Comparison of ENCODE assay signal across 16 cellular contexts in genomic region chrX:129768586-129769466, GRCh38. TPM values are rescaled to one million over a fixed set of nuclear protein-coding genes. Genes with fewer than 3 reads are reported as not detected.
DNase-seq lines count a peak whose midpoint lies in the region; ATAC-seq, FAIRE-seq and TF ChIP-seq lines count a peak whose summit lies in the region.
"Had no signal": no experiment of that assay in that cellular context is flagged by ENCODE, and none has a peak within 500 bp of the region (broad histone marks: within the 10 kb centered on the region; RNA-seq: fewer than 3 reads in every experiment).

No MANE protein-coding gene starts in this region.

- intact Hi-C loops in Right ventricle myocardium inferior (cut with DNase I) (no loop called here), heart right ventricle (cut with DNase I) (no loop called here), PC-9 (cut with micrococcal nuclease; ENCODE audit: unreplicated experiment) (no loop called here)

- H3K9me2 ChIP-seq in PC-9 (ENCODE audit: insufficient read depth), result no peaks in the 10 kb centered on the region
- H3K9me2 ChIP-seq: SK-N-SH had no signal

- POLR2A ChIA-PET in T-cell (lab: Charles Lee), result interaction anchor here (0.7 to 1.5 kb wide), 3 partner anchors 11 to 956 kb away, joined by 3 to 7 read pairs (median 3); partner anchors contain the start of gene SASH3 (in 1 of the 2)
- POLR2A ChIA-PET in PC-9 (lab: Charles Lee; ENCODE audit: unreplicated experiment), result no interaction called here

- DNase-seq in Right ventricle myocardium inferior (ENCODE audit: missing footprints), result peak; percentile 26
- DNase-seq in heart right ventricle, result no peak
- DNase-seq in T-cell, result no peak
- DNase-seq in fibroblast of mammary gland (ENCODE audit: low read depth), result peak; percentile 15
- peak; percentile 10 for DNase-seq in urothelium cell line (ENCODE audit: low spot score)
- DNase-seq in PC-9, result no peak
- DNase-seq in NCI-H510A (lab: John Stamatoyannopoulos, UW), result no peak
- DNase-seq: foreskin keratinocyte, H7, NCI-H1436, NCI-H69, SK-N-SH had no signal

- H3K27me3 ChIP-seq in heart right ventricle (no peaks in the 10 kb centered on the region), PC-9 (ENCODE audit: insufficient read depth, low read depth) (no peaks in the 10 kb centered on the region)
- H3K27me3 ChIP-seq: foreskin keratinocyte had no signal

- H3K27ac Mint-ChIP-seq in T-cell, result peak overlapping the region; percentile 85 to 92

- H2AFZ ChIP-seq in PC-9, result no peak overlapping the region

- WGBS in heart right ventricle, 2 donors, result 90 to 92% methylated on average over 7 to 8 of the region's 8 CpGs

- no peak for TF ChIP-seq CTCF in heart right ventricle (IDR thresholded peaks at IDR 0.05)
- TF ChIP-seq CTCF in fibroblast of mammary gland (conservative IDR thresholded peaks at IDR 0.05; ENCODE audit: control insufficient read depth, insufficient read depth, low read depth, low read length), result no peak
- TF ChIP-seq CTCF in PC-9 (conservative IDR thresholded peaks at IDR 0.05), result no peak

- no peak overlapping the region for H3K4me2 ChIP-seq in PC-9
- H3K4me2 ChIP-seq: SK-N-SH had no signal

- H3K36me3 Mint-ChIP-seq in T-cell, result no peaks in the 10 kb centered on the region

- H3K27me3 Mint-ChIP-seq in T-cell, result no peaks in the 10 kb centered on the region

- H3K9me3 Mint-ChIP-seq in T-cell, result no peaks in the 10 kb centered on the region

- H3K27ac ChIP-seq in heart right ventricle (peak overlapping the region in 1 of 10 donors; percentile 64), PC-9 (no peak overlapping the region)
- H3K27ac ChIP-seq: coronary artery, foreskin keratinocyte had no signal

- ATAC-seq in Right ventricle myocardium inferior (no peak), heart right ventricle (no peak), T-cell (replicated peaks in 1 of 4) (peak in 1 of 4 experiments; percentile 26), HG02763 (IDR thresholded peaks at IDR 0.05; ENCODE audit: unreplicated experiment) (no peak)
- ATAC-seq: foreskin keratinocyte had no signal

- no peaks in the 10 kb centered on the region for H3K36me3 ChIP-seq in heart right ventricle
- H3K36me3 ChIP-seq in PC-9 (ENCODE audit: low read depth), result no peaks in the 10 kb centered on the region

- no peaks in the 10 kb centered on the region for H4K20me1 ChIP-seq in PC-9 (ENCODE audit: insufficient read depth)

- no peaks in the 10 kb centered on the region for H3K9me3 ChIP-seq in heart right ventricle
- H3K9me3 ChIP-seq in PC-9 (ENCODE audit: insufficient read depth, low read depth), result no peaks in the 10 kb centered on the region
- H3K9me3 ChIP-seq: SK-N-SH had no signal

- BruUV-seq in PC-9 (replicated peaks; lab: Mats Ljungman, UMichigan), result no TSS peak

- H3K4me1 ChIP-seq in heart right ventricle, result peaks cover 0 to 43% (median 0%) of the 10 kb centered on the region in 9 donors
- H3K4me1 ChIP-seq in PC-9 (replicated peaks; ENCODE audit: insufficient read depth), result no peaks in the 10 kb centered on the region
- H3K4me1 ChIP-seq: foreskin keratinocyte had no signal

- CTCF ChIA-PET in T-cell (lab: Charles Lee) (interaction anchor here (0.7 to 1.3 kb wide), 4 partner anchors 9 to 12 kb away, joined by 3 to 6 read pairs (median 4); partner anchors contain the start of gene SASH3 (in 1 of the 2)), PC-9 (lab: Charles Lee) (interaction anchor here (0.9 kb wide), 1 partner anchor 42 kb away, joined by 3 read pairs; no protein-coding TSS in a partner anchor)

- no peaks in the 10 kb centered on the region for H3K79me2 ChIP-seq in PC-9 (ENCODE audit: low read depth)

- peak overlapping the region; percentile 25 to 51 (median 34) for H3K4me3 Mint-ChIP-seq in T-cell

- peaks cover 59 to 68% (median 66%) of the 10 kb centered on the region in 3 donors for H3K4me1 Mint-ChIP-seq in T-cell

- FAIRE-seq in urothelium cell line (lab: Jason Lieb, UNC), result no peak
- FAIRE-seq: G401.6 had no signal

- H3K4me3 ChIP-seq in heart right ventricle (no peak overlapping the region), fibroblast of mammary gland (ENCODE audit: control insufficient read depth, low read depth, low read length) (no peak overlapping the region), PC-9 (no peak overlapping the region)
- H3K4me3 ChIP-seq: coronary artery had no signal

- H3F3A ChIP-seq in PC-9 (ENCODE audit: insufficient read depth, low read depth), result 0 out of 2 replicates have a peak, but pooled peaks cover 3% of the 10 kb centered on the region

RNA-seq across cellular contexts. Expression of gene SASH3, which starts 10.9 kb away (rescaled TPM):
- total RNA-seq in Right ventricle myocardium inferior (2.5 TPM), heart right ventricle (10 to 100 TPM in 1 of 10 donors, 1 to 10 TPM in 6, under 1 TPM in 3; 0.57 to 15.3 (median 2.3) TPM), T-cell (100 to 1,000 TPM; 102 to 163 (median 142) TPM), PC-9 (2021) (not detected in 2 replicates)
- polyA plus RNA-seq in heart right ventricle, result 1 to 10 TPM in 1 of 2 donors, under 1 TPM in 1; 0.88 to 1.9 TPM
- total RNA-seq: foreskin keratinocyte, H7, HT-29 had no signal
- polyA plus RNA-seq: foreskin keratinocyte, SK-N-SH had no signal

RNA-seq across cellular contexts. Expression of gene XPNPEP2, which starts 30.0 kb away (rescaled TPM):
- total RNA-seq in Right ventricle myocardium inferior (0.68 TPM), heart right ventricle (1 to 10 TPM in 1 of 10 donors, under 1 TPM in 9; 0.18 to 2.2 (median 0.52) TPM), T-cell (under 1 TPM in 4 of 5 donors, not detected in 1; 0.20 to 0.84 (median 0.37) TPM), PC-9 (2021) (not detected in 2 replicates)
- under 1 TPM; 0.22 to 0.99 TPM for polyA plus RNA-seq in heart right ventricle
- total RNA-seq: foreskin keratinocyte, HT-29 had no signal
- polyA plus RNA-seq: foreskin keratinocyte had no signal

Comparison
In these comparisons a context has a peak if more than half of its experiments do, and no peak if none do; other contexts are left out.
1. DNase-seq: peak in Right ventricle myocardium inferior (single experiment), fibroblast of mammary gland (single experiment) and urothelium cell line (single experiment); none in heart right ventricle (0 of 2), T-cell (0 of 34), PC-9 (0 of 2) and NCI-H510A (single experiment).
2. RNA of gene SASH3, which starts 10.9 kb away (total RNA-seq): 102 to 163 TPM in T-cell; 2.5 TPM in Right ventricle myocardium inferior (single experiment), 0.57 to 15.3 TPM in heart right ventricle and not detected in PC-9; every median in the first group is over 4 times any median in the second.